In genomic region chr3:171847595-171848259, GRCh38 we compare ENCODE assay signal across 34 cellular contexts. TPM values are rescaled to one million over a fixed set of nuclear protein-coding genes. Genes with fewer than 3 reads are reported as not detected.
"Had no signal": no experiment of that assay in that cellular context is flagged by ENCODE, and none has a peak within 500 bp of the region (broad histone marks: within the 10 kb centered on the region; RNA-seq: fewer than 3 reads in every experiment).

No MANE protein-coding gene starts in this region.

- H3K4me3 ChIP-seq: SJCRH30, SK-N-MC had no signal

- H3K9me3 ChIP-seq: SJCRH30 had no signal

- H3K36me3 ChIP-seq: SJCRH30, WERI-Rb-1 had no signal

- H3K27ac ChIP-seq: KMS-11, SJCRH30, SK-N-MC, WERI-Rb-1 had no signal

- H3K9ac ChIP-seq: KMS-11 had no signal

- DNase-seq: activated CD4-positive, alpha-beta memory T cell treated with anti-CD3 and anti-CD28 coated beads, Interleukin-2, amount 10 ng/mL, durations not matched to agents 7 days and 5 days; activated CD4-positive, alpha-beta T cell treated with anti-CD3 and anti-CD28 coated beads for 1 hour; activated CD4-positive, alpha-beta T cell treated with anti-CD3 and anti-CD28 coated beads for 48 hours; activated CD4-positive, CD25-positive, alpha-beta regulatory T cell; activated effector memory CD4-positive, alpha-beta T cell treated with Interleukin-2 at 50 U/mL for 16 hours; activated naive CD4-positive, alpha-beta T cell treated with anti-CD3 and anti-CD28 coated beads, Interleukin-2, amount 50 U/mL, for 16 hours; activated T-cell treated with anti-CD3 and anti-CD28 coated beads, Interleukin-2, amount 50 U/mL, for 4 hours; anterior cingulate cortex; caudate nucleus; cerebellar nuclear complex; MM.1S; MV-4-11; NCI-H1092; NCI-H146; NCI-H187; NCI-H2029 treated with DMSO at 0.1 percent for 48 hours; NCI-H2107; NCI-H2171; NCI-H510A; NCI-H526; NCI-H748 treated with DMSO at 0.1 percent for 48 hours; NK-92 treated with Interleukin-12 subunit alpha and Interleukin-12 subunit beta, amount 100 ng/mL, for 24 hours; OCI-M1; Right ventricle myocardium superior; SJCRH30; T1000; WERI-Rb-1 had no signal

- H3K9me3 Mint-ChIP-seq: activated CD4-positive, alpha-beta memory T cell treated with anti-CD3 and anti-CD28 coated beads, Interleukin-2, amount 10 ng/mL, durations not matched to agents 7 days and 5 days; activated T-cell treated with anti-CD3 and anti-CD28 coated beads, Interleukin-2, amount 50 U/mL, for 4 hours had no signal

- H3K4me3 Mint-ChIP-seq: activated CD4-positive, alpha-beta memory T cell treated with anti-CD3 and anti-CD28 coated beads, Interleukin-2, amount 10 ng/mL, durations not matched to agents 7 days and 5 days; activated T-cell treated with anti-CD3 and anti-CD28 coated beads, Interleukin-2, amount 50 U/mL, for 4 hours; brain had no signal

- H3K27me3 ChIP-seq: SJCRH30 had no signal

- H3K4me2 ChIP-seq: KMS-11 had no signal

- H3K36me3 Mint-ChIP-seq: brain had no signal

- H3K27ac Mint-ChIP-seq: activated CD4-positive, alpha-beta memory T cell treated with anti-CD3 and anti-CD28 coated beads, Interleukin-2, amount 10 ng/mL, durations not matched to agents 7 days and 5 days; brain had no signal

RNA-seq across cellular contexts. Expression of gene TMEM212, which starts 4.6 kb away (rescaled TPM):
- total RNA-seq: activated CD4-positive, alpha-beta memory T cell treated with anti-CD3 and anti-CD28 coated beads, Interleukin-2, amount 10 ng/mL, durations not matched to agents 7 days and 5 days; activated T-cell treated with anti-CD3 and anti-CD28 coated beads, Interleukin-2, amount 50 U/mL, for 4 hours; bronchial epithelial cell; LHCN-M2; Right ventricle myocardium superior; SJCRH30; T-helper 1 cell treated with Interleukin-12 subunit alpha and Interleukin-12 subunit beta and Interleukin-4 antibody, amounts not matched to agents 30 ng/mL and 1 ng/mL, for 36 hours; T-helper 2 cell treated with Interferon-gamma antibody and Interleukin-4, amounts not matched to agents 100 ng/mL and 5 ng/mL, for 36 hours had no signal
